Comparison of ENCODE assay signal across 15 cellular contexts in the genomic region with DNA sequence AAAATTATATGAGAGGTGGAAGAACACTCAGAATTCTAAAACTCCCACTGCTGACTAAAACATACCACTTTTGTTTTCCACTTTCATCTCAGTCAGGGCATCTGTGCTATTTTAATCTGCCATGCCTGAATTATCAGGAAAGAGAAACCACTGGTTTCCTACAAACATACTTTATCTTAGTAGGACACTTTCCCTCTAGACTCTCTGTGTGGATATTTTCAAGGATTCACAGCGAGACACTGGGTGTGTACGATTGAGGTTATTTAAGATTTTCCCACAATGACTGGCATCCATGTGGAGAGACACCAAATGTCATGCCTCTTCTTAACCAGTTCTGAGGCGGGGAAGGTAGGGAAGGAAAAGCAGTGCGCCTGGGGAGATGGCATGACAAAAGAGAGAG.
"Had no signal": no experiment of that assay in that cellular context is flagged by ENCODE, and none has a peak within 500 bp of the region (broad histone marks: within the 10 kb centered on the region; RNA-seq: fewer than 3 reads in every experiment).

No MANE protein-coding gene starts in this region.

- H3K27me3 Mint-ChIP-seq: stimulated activated naive B cell treated with anti-CD40 and anti-IgM and Interleukin-4, amounts not matched to agents 10 μg/mL and 1 μg/mL and 100 μg/mL, for 72 hours had no signal

- H3K4me3 Mint-ChIP-seq: stimulated activated naive B cell treated with anti-CD40 and anti-IgM and Interleukin-4, amounts not matched to agents 10 μg/mL and 1 μg/mL and 100 μg/mL, for 72 hours had no signal

- H3K36me3 Mint-ChIP-seq: activated naive CD4-positive, alpha-beta T cell treated with anti-CD3 and anti-CD28 coated beads, Interleukin-2, amount 50 U/mL, for 72 hours; stimulated activated naive B cell treated with anti-CD40 and anti-IgM and Interleukin-4, amounts not matched to agents 10 μg/mL and 1 μg/mL and 100 μg/mL, for 72 hours had no signal

- H3K4me1 Mint-ChIP-seq: stimulated activated naive B cell treated with anti-CD40 and anti-IgM and Interleukin-4, amounts not matched to agents 10 μg/mL and 1 μg/mL and 100 μg/mL, for 72 hours had no signal

- H3K9me3 Mint-ChIP-seq: stimulated activated naive B cell treated with anti-CD40 and anti-IgM and Interleukin-4, amounts not matched to agents 10 μg/mL and 1 μg/mL and 100 μg/mL, for 72 hours had no signal

- H3K27ac Mint-ChIP-seq: activated naive CD4-positive, alpha-beta T cell treated with anti-CD3 and anti-CD28 coated beads, Interleukin-2, amount 50 U/mL, for 72 hours; stimulated activated naive B cell treated with anti-CD40 and anti-IgM and Interleukin-4, amounts not matched to agents 10 μg/mL and 1 μg/mL and 100 μg/mL, for 72 hours had no signal

- DNase-seq: activated CD4-positive, alpha-beta T cell treated with anti-CD3 and anti-CD28 coated beads, Interleukin-2, amount 50 U/mL, for 4 hours; activated effector memory CD4-positive, alpha-beta T cell treated with anti-CD3 and anti-CD28 coated beads, Interleukin-2, amount 50 U/mL, for 16 hours; activated T-cell treated with anti-CD3 and anti-CD28 coated beads, Interleukin-2, amount 50 U/mL, for 1 hour; aorta; effector CD4-positive, alpha-beta T cell; left ventricle myocardium inferior; posterior cingulate gyrus; stimulated activated CD4-positive, alpha-beta T cell treated with anti-CD3 and anti-CD28 coated beads, Interleukin-2, amount 100 ng/mL, for 24 hours; stimulated activated naive B cell treated with anti-CD40 and anti-IgM and Interleukin-4, amounts not matched to agents 10 μg/mL and 1 μg/mL and 100 μg/mL, for 72 hours; T-helper 2 cell had no signal

- FAIRE-seq: colon, endothelial cell of umbilical vein, keratinocyte had no signal

- ATAC-seq: gastroesophageal sphincter; stimulated activated naive B cell treated with anti-CD40 and anti-IgM and Interleukin-4, amounts not matched to agents 10 μg/mL and 1 μg/mL and 100 μg/mL, for 72 hours had no signal
